Comparison of ENCODE assay signal across 13 cellular contexts in genomic region chr9:130304141-130304540, GRCh38. TPM values are rescaled to one million over a fixed set of nuclear protein-coding genes. Genes with fewer than 3 reads are reported as not detected.
"Had no signal": no experiment of that assay in that cellular context is flagged by ENCODE, and none has a peak within 500 bp of the region (broad histone marks: within the 10 kb centered on the region; RNA-seq: fewer than 3 reads in every experiment).

No MANE protein-coding gene starts in this region.

- H3K9me3 ChIP-seq: spleen, testis had no signal

- H3K9ac ChIP-seq: parathyroid adenoma had no signal

- H3K79me2 ChIP-seq: hepatocyte, parathyroid adenoma had no signal

- H3K4me3 ChIP-seq: hepatocyte, spleen, testis had no signal

- H3K4me3 Mint-ChIP-seq: activated CD8-positive, alpha-beta T cell treated with anti-CD3 and anti-CD28 coated beads, Interleukin-2, amount 10 ng/mL, durations not matched to agents 7 days and 5 days; activated T-helper 1 cell treated with anti-CD3 and anti-CD28 coated beads, Interleukin-12 subunit alpha, Interleukin-12 subunit beta, Interleukin-2, Interleukin-4 antibody, amounts not matched to agents 30 ng/mL and 10 ng/mL and 1 ng/mL, durations not matched to agents 14 hours and 24 hours and 36 hours; stimulated activated naive B cell treated with anti-CD40 and anti-IgM and Interleukin-4, amounts not matched to agents 10 μg/mL and 1 μg/mL and 100 μg/mL, for 72 hours had no signal

- H2AFZ ChIP-seq: hepatocyte, parathyroid adenoma had no signal

- H3K27ac ChIP-seq: hepatocyte, parathyroid adenoma, spleen, testis had no signal

- H3K36me3 ChIP-seq: spleen had no signal

- H3K27me3 ChIP-seq: hepatocyte, testis had no signal

- H3K4me1 ChIP-seq: parathyroid adenoma, spleen, testis had no signal

- H3K4me2 ChIP-seq: hepatocyte had no signal

- H3K36me3 Mint-ChIP-seq: stimulated activated naive B cell treated with anti-CD40 and anti-IgM and Interleukin-4, amounts not matched to agents 10 μg/mL and 1 μg/mL and 100 μg/mL, for 72 hours had no signal

- H3K27ac Mint-ChIP-seq: activated CD8-positive, alpha-beta T cell treated with anti-CD3 and anti-CD28 coated beads, Interleukin-2, amount 10 ng/mL, durations not matched to agents 7 days and 5 days; activated T-helper 1 cell treated with anti-CD3 and anti-CD28 coated beads, Interleukin-12 subunit alpha, Interleukin-12 subunit beta, Interleukin-2, Interleukin-4 antibody, amounts not matched to agents 30 ng/mL and 10 ng/mL and 1 ng/mL, durations not matched to agents 14 hours and 24 hours and 36 hours; stimulated activated naive B cell treated with anti-CD40 and anti-IgM and Interleukin-4, amounts not matched to agents 10 μg/mL and 1 μg/mL and 100 μg/mL, for 72 hours had no signal

- DNase-seq: activated CD4-positive, alpha-beta T cell treated with anti-CD3 and anti-CD28 coated beads for 48 hours; activated CD8-positive, alpha-beta T cell treated with anti-CD3 and anti-CD28 coated beads, Interleukin-2, amount 10 ng/mL, durations not matched to agents 7 days and 5 days; activated naive CD4-positive, alpha-beta T cell; kidney glomerular epithelial cell; mesendoderm; spleen; stimulated activated CD4-positive, alpha-beta T cell treated with anti-CD3 and anti-CD28 coated beads, Interleukin-1b, Interleukin-23, amount 100 ng/mL, for 48 hours; stimulated activated naive B cell treated with anti-CD40 and anti-IgM and Interleukin-4, amounts not matched to agents 10 μg/mL and 1 μg/mL and 100 μg/mL, for 72 hours; T-helper 1 cell; testis had no signal

- ATAC-seq: activated CD8-positive, alpha-beta T cell treated with anti-CD3 and anti-CD28 coated beads, Interleukin-2, amount 10 ng/mL, durations not matched to agents 7 days and 5 days; stimulated activated naive B cell treated with anti-CD40 and anti-IgM and Interleukin-4, amounts not matched to agents 10 μg/mL and 1 μg/mL and 100 μg/mL, for 72 hours had no signal

RNA-seq across cellular contexts. Expression of gene HMCN2, which starts 38.6 kb away (rescaled TPM):
- total RNA-seq: activated CD8-positive, alpha-beta T cell treated with anti-CD3 and anti-CD28 coated beads, Interleukin-2, amount 10 ng/mL, durations not matched to agents 7 days and 5 days; activated T-helper 1 cell treated with anti-CD3 and anti-CD28 coated beads, Interleukin-12 subunit alpha, Interleukin-12 subunit beta, Interleukin-2, Interleukin-4 antibody, amounts not matched to agents 30 ng/mL and 10 ng/mL and 1 ng/mL, durations not matched to agents 14 hours and 24 hours and 36 hours had no signal
